ENCODE assay signal across 8 cellular contexts in genomic region chr14:71320107-71320733, GRCh38. TPM values are rescaled to one million over a fixed set of nuclear protein-coding genes. Genes with fewer than 3 reads are reported as not detected.
DNase-seq lines count a peak whose midpoint lies in the region; ATAC-seq, FAIRE-seq and TF ChIP-seq lines count a peak whose summit lies in the region.

SIPA1L1 (plus strand) TSS chr14:71320476.

- CTCF ChIA-PET in HepG2 (lab: Yijun Ruan, JAX; ENCODE audit: low intra/inter-chr PET ratio, low total read pairs): no interaction called here

- POLR2A ChIA-PET in HepG2 (lab: Yijun Ruan, JAX): interaction anchor here (1.9 kb wide), 1 partner anchor 16 kb away, joined by 12 read pairs; no protein-coding TSS in a partner anchor

- intact Hi-C loops in HepG2 (cut with micrococcal nuclease; ENCODE audit: unreplicated experiment): loop anchor here (5.0 kb wide), 2 partner anchors 178 to 432 kb away; no protein-coding TSS in a partner anchor

- no TSS peak for BruUV-seq in HepG2 (replicated peaks; lab: Mats Ljungman, UMichigan)

- H3K27ac ChIP-seq in C4-2B (peak within 1 kb of the TSS; percentile 90), HepG2 (ENCODE audit: extremely low read length, insufficient read depth, low read length) (peak within 1 kb of the TSS; percentile 82)

- in situ Hi-C loops in HepG2 (cut with HindIII; ENCODE audit: extremely low pct_ligation_motif_present, low pct_unique_long_range_greater_than_20kb): no loop called here

- no peak for TF ChIP-seq RAD21 in HepG2 (CRISPR knock-in tag; IDR thresholded peaks at IDR 0.05)

- H3K79me2 ChIP-seq in HepG2 (ENCODE audit: insufficient read depth, low read length): peaks cover 39% of the 10 kb centered on the region

- peaks cover 37% of the 10 kb centered on the region for H3K4me1 ChIP-seq in HepG2 (ENCODE audit: insufficient read depth, low read length)

- peak within 1 kb of the TSS; percentile 81 for H3K4me2 ChIP-seq in HepG2 (ENCODE audit: low read depth, low read length)

- peak; percentile 68 for FAIRE-seq in HepG2 (lab: Jason Lieb, UNC)

- TF ChIP-seq CTCF in C4-2B (conservative IDR thresholded peaks at IDR 0.05) (no peak), HepG2 (CRISPR knock-in tag; IDR thresholded peaks at IDR 0.05) (0 out of 2 replicates have a peak, but pooled peaks have one; percentile 10)

- peak; percentile 93 for DNase-seq in NCI-H774 (lab: John Stamatoyannopoulos, UW)
- DNase-seq in activated CD4-positive, alpha-beta T cell treated with anti-CD3 and anti-CD28 coated beads, Interleukin-2, amount 50 U/mL, for 4 hours: peak; percentile 98 to 99
- DNase-seq in dermis blood vessel endothelial cell: peak; percentile 99
- peak; percentile 96 for DNase-seq in HepG2 (ENCODE audit: low spot score)
- DNase-seq in stimulated activated CD4-positive, alpha-beta T cell treated with anti-CD3 and anti-CD28 coated beads, Interleukin-4, amount 100 ng/mL, for 1 hour: peak; percentile 97

- no peaks in the 10 kb centered on the region for H3K9me3 ChIP-seq in HepG2 (ENCODE audit: low read length)

- peak within 1 kb of the TSS; percentile 87 for H3K9ac ChIP-seq in HepG2 (ENCODE audit: insufficient read depth, low read depth, low read length)

- H3K4me3 ChIP-seq in HepG2 (replicated peaks in 1 of 3; ENCODE audit: insufficient read depth in 1 of 3, low read depth in 2 of 3, low read length in 3 of 3): peak within 1 kb of the TSS; percentile 85 to 95 (median 86)

- H3K27me3 ChIP-seq in HepG2 (ENCODE audit: control insufficient read depth in 1 of 2, insufficient read depth in 2 of 2, low read length in 2 of 2): no peaks in the 10 kb centered on the region; a peak in 1 of 5 replicates

- no peaks in the 10 kb centered on the region for H3K36me3 ChIP-seq in HepG2 (replicated peaks in 1 of 2; ENCODE audit: control insufficient read depth in 1 of 2, insufficient read depth in 2 of 2, low read length in 2 of 2)

- 1% methylated on average over 46 of the region's 52 CpGs for WGBS in HepG2 (ENCODE audit: low lambda C conversion rate)

- ATAC-seq in GM19395 (IDR thresholded peaks at IDR 0.05; ENCODE audit: unreplicated experiment) (peak; percentile 82), HG03565 (IDR thresholded peaks at IDR 0.05; ENCODE audit: unreplicated experiment) (peak; percentile 60), HepG2 (peak; percentile 87)

- peaks cover 6% of the 10 kb centered on the region; the same call in 1 of the 2 replicates for H4K20me1 ChIP-seq in HepG2 (ENCODE audit: insufficient read depth, low read length)

- TF ChIP-seq EP300 in HepG2 (IDR thresholded peaks at IDR 0.05; ENCODE audit: low read depth in 2 of 2, low read length in 2 of 2) (no peak), HepG2 (CRISPR knock-in tag; IDR thresholded peaks at IDR 0.05; ENCODE audit: borderline replicate concordance) (no peak)

- H2AFZ ChIP-seq in HepG2 (ENCODE audit: low read length): peak within 1 kb of the TSS; percentile 3

- peak; percentile 95 for TF ChIP-seq POLR2A in HepG2 (IDR thresholded peaks at IDR 0.05; ENCODE audit: insufficient read depth in 1 of 2, low read depth in 2 of 2, low read length in 2 of 2)

TF ChIP-seq in HepG2, 621 proteins besides CTCF, POLR2A, EP300 and RAD21 (continues in another document):
- no peak for TF ChIP-seq TEAD3 (CRISPR knock-in tag; optimal IDR thresholded peaks at IDR 0.05; ENCODE audit: borderline replicate concordance)
- 0 out of 2 replicates have a peak, but pooled peaks have one; percentile 26 for TF ChIP-seq ZNF709 (CRISPR knock-in tag; IDR thresholded peaks at IDR 0.05)
- TF ChIP-seq ZNF605 (CRISPR knock-in tag; IDR thresholded peaks at IDR 0.05): no peak
- no peak for TF ChIP-seq ZNF34 (CRISPR knock-in tag; IDR thresholded peaks at IDR 0.05; ENCODE audit: borderline replicate concordance)
- TF ChIP-seq REST (IDR thresholded peaks at IDR 0.05; ENCODE audit: borderline replicate concordance in 1 of 2, low read depth in 1 of 2, low read length in 2 of 2): peak in 1 of 2 experiments; percentile 28; a peak in 1 of 4 replicates
- 0 out of 2 replicates have a peak, but pooled peaks have one; percentile 30 for TF ChIP-seq TMF1 (CRISPR knock-in tag; IDR thresholded peaks at IDR 0.05; ENCODE audit: low read depth)
- 0 out of 2 replicates have a peak, but pooled peaks have one; percentile 37 for TF ChIP-seq BRD4 (CRISPR knock-in tag; IDR thresholded peaks at IDR 0.05)
- no peak; the same call in 1 of the 2 replicates for TF ChIP-seq MEF2D (CRISPR knock-in tag; IDR thresholded peaks at IDR 0.05)
- TF ChIP-seq THAP11 (CRISPR knock-in tag; IDR thresholded peaks at IDR 0.05): peak; percentile 72
- peak; percentile 49; the same call in 1 of the 2 replicates for TF ChIP-seq PRDM10 (CRISPR knock-in tag; IDR thresholded peaks at IDR 0.05; ENCODE audit: low read depth)

RNA-seq across cellular contexts. Expression of gene SIPA1L1, which starts in this region (rescaled TPM):
- 9.8 and 11.7 TPM in 2 replicates for total RNA-seq in dermis blood vessel endothelial cell
- total RNA-seq in HepG2 (2016; rRNA removed; fragmentation: Illumina TruSeq; extraction: Trizol): 23.6 and 25.2 TPM in 2 replicates
- total RNA-seq in HepG2 (2016; cell fraction: cytosol; rRNA removed; fragmentation: Illumina TruSeq; extraction: Trizol; ENCODE audit: low read depth): 16.7 and 16.9 TPM in 2 replicates
- 20.2 TPM in 2 replicates for total RNA-seq in HepG2 (2016; cell fraction: insoluble cytoplasmic fraction; rRNA removed; fragmentation: Illumina TruSeq; extraction: Trizol)
- total RNA-seq in HepG2 (2016; cell fraction: membrane; rRNA removed; fragmentation: Illumina TruSeq; extraction: Trizol): 21.4 and 21.6 TPM in 2 replicates
- total RNA-seq in HepG2 (2016; cell fraction: nucleus; rRNA removed; fragmentation: Illumina TruSeq; extraction: Trizol): 32.8 and 36.6 TPM in 2 replicates
- 12.8 and 13.4 TPM in 2 replicates for polyA plus RNA-seq in HepG2 (2011; rRNA removed)
- polyA plus RNA-seq in HepG2 (2011; cell fraction: cytosol; rRNA removed): 10.8 and 12.1 TPM in 2 replicates
- polyA plus RNA-seq in HepG2 (2011; cell fraction: nucleus; rRNA removed): 27.9 and 30.6 TPM in 2 replicates
- 12.7 and 16.7 TPM in 2 replicates for polyA plus RNA-seq in HepG2 (2012)
- polyA plus RNA-seq in HepG2 (2016; cell fraction: cytosol; fragmentation: Illumina TruSeq; extraction: Trizol; ENCODE audit: low read depth): 2.1 and 2.3 TPM in 2 replicates
- 19.8 and 24.7 TPM in 2 replicates for polyA plus RNA-seq in HepG2 (2016; cell fraction: insoluble cytoplasmic fraction; fragmentation: Illumina TruSeq; extraction: Trizol; ENCODE audit: low read depth)
- polyA plus RNA-seq in HepG2 (2016; cell fraction: membrane; fragmentation: Illumina TruSeq; extraction: Trizol; ENCODE audit: low read depth): 6.8 and 8.6 TPM in 2 replicates
- polyA plus RNA-seq in HepG2 (2016; cell fraction: nucleus; fragmentation: Illumina TruSeq; extraction: Trizol; ENCODE audit: insufficient read depth, low read depth): 24.0 and 32.2 TPM in 2 replicates
- 22.9 and 93.6 TPM in 2 replicates for polyA minus RNA-seq in HepG2 (2011; rRNA and poly(A)+ RNA removed; ENCODE audit: low replicate concordance)
- polyA minus RNA-seq in HepG2 (2011; cell fraction: cytosol; rRNA and poly(A)+ RNA removed): 19.1 and 23.1 TPM in 2 replicates
- polyA minus RNA-seq in HepG2 (2011; cell fraction: nucleus; rRNA and poly(A)+ RNA removed): 49.7 and 56.6 TPM in 2 replicates

Comparison
In these comparisons a context has a peak if more than half of its experiments do, and no peak if none do; other contexts are left out.
1. Peak in every context shown above with its lines: DNase-seq, ATAC-seq, H3K4me3 ChIP-seq and H3K27ac ChIP-seq.